Comparison of ENCODE assay signal across 25 cellular contexts in the genomic region with DNA sequence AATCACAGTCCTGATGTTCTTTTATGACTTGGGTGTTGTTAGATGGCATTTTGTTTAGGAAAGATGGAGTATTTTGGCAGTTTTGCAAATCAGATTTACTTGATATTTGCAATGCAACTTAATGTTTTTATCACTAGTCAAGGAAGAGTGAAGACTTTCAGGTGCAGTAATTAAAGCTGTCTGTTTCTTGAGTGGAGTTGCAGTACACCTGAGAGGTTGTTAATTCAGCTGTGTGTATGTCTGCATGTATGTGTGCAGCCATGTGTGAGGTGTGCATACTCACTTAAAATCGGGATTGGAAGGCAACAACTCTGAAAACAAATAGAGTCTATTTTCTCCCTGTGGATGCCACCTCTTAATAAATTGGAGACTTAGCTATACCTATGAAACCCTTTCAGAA.
A peak's percentile ranks its signal among the peaks of the same experiment; 100 is the strongest.
DNase-seq lines count a peak whose midpoint lies in the region; ATAC-seq, FAIRE-seq and TF ChIP-seq lines count a peak whose summit lies in the region.
"Had no signal": no experiment of that assay in that cellular context is flagged by ENCODE, and none has a peak within 500 bp of the region (broad histone marks: within the 10 kb centered on the region; RNA-seq: fewer than 3 reads in every experiment).

No MANE protein-coding gene starts in this region.

- H3K79me2 ChIP-seq in PC-3 (ENCODE audit: low read length): no peaks in the 10 kb centered on the region

- no peak for FAIRE-seq in GM12892 (lab: Jason Lieb, UNC)
- FAIRE-seq: bronchial epithelial cell had no signal

- no TSS peak for BruUV-seq in PC-3 (replicated peaks; lab: Mats Ljungman, UMichigan)

- H3K4me3 ChIP-seq in left ventricle myocardium inferior (no peak overlapping the region), right cardiac atrium (ENCODE audit: low read length) (no peak overlapping the region), PC-3 (ENCODE audit: low read length) (no peak overlapping the region), mesenchymal stem cell (ENCODE audit: insufficient read depth in 1 of 2, low read depth in 1 of 2, low read length in 2 of 2) (no peak overlapping the region), upper lobe of left lung (no peak overlapping the region)
- H3K4me3 ChIP-seq: colonic mucosa, esophagus muscularis mucosa, mucosa of descending colon, tibial artery had no signal

- no peak overlapping the region for H2BK120ac ChIP-seq in mesenchymal stem cell (ENCODE audit: low read depth, low read length)

- POLR2A ChIA-PET in PC-3 (lab: Charles Lee; ENCODE audit: unreplicated experiment): no interaction called here
- POLR2A ChIA-PET in activated CD4-positive, alpha-beta memory T cell treated with anti-CD3 and anti-CD28 coated beads for 36 hours (lab: Charles Lee): interaction anchor here (0.6 kb wide), 1 partner anchor 497 kb away, joined by 3 read pairs; no protein-coding TSS in a partner anchor

- DNase-seq in left ventricle myocardium inferior: no peak
- no peak for DNase-seq in right cardiac atrium
- DNase-seq in PC-3: no peak
- DNase-seq in mesenchymal stem cell: no peak
- DNase-seq in upper lobe of left lung: no peak
- no peak for DNase-seq in GM12892 (ENCODE audit: insufficient read length)
- no peak for DNase-seq in activated CD4-positive, alpha-beta memory T cell treated with anti-CD3 and anti-CD28 coated beads for 36 hours
- no peak for DNase-seq in NCI-H1436 (lab: John Stamatoyannopoulos, UW)
- DNase-seq: activated B cell treated with CpG ODN at 0.5 μM for 24 hours; activated naive CD4-positive, alpha-beta T cell treated with anti-CD3 and anti-CD28 coated beads, Interleukin-2, amount 50 U/mL, for 16 hours; amygdala; colonic mucosa; DMS 273 treated with DMSO at 0.1 percent for 48 hours; foreskin melanocyte; immature natural killer cell; mucosa of descending colon; NCI-H2081 treated with DMSO at 0.1 percent for 48 hours; stimulated activated naive CD8-positive, alpha-beta T cell treated with anti-CD3 and anti-CD28 coated beads, Interleukin-15, amount 100 ng/mL, for 72 hours; tibial artery had no signal

- no peaks in the 10 kb centered on the region for H3K27me3 ChIP-seq in left ventricle myocardium inferior (ENCODE audit: low read depth)
- H3K27me3 ChIP-seq in right cardiac atrium (ENCODE audit: control insufficient read depth, insufficient read depth): no peaks in the 10 kb centered on the region
- no peaks in the 10 kb centered on the region for H3K27me3 ChIP-seq in PC-3 (ENCODE audit: low read length)
- no peaks in the 10 kb centered on the region for H3K27me3 ChIP-seq in mesenchymal stem cell (ENCODE audit: control insufficient read depth in 1 of 2, insufficient read depth in 1 of 2, low read length in 2 of 2)
- no peaks in the 10 kb centered on the region for H3K27me3 ChIP-seq in upper lobe of left lung
- H3K27me3 ChIP-seq: colonic mucosa, esophagus muscularis mucosa, tibial artery had no signal

- H3K36me3 ChIP-seq in left ventricle myocardium inferior: no peaks in the 10 kb centered on the region
- H3K36me3 ChIP-seq in PC-3 (ENCODE audit: low read depth, low read length): no peaks in the 10 kb centered on the region
- H3K36me3 ChIP-seq in mesenchymal stem cell (ENCODE audit: control insufficient read depth in 1 of 2, insufficient read depth in 2 of 2, low read depth in 1 of 2, low read length in 2 of 2): no peaks in the 10 kb centered on the region
- no peaks in the 10 kb centered on the region for H3K36me3 ChIP-seq in upper lobe of left lung
- H3K36me3 ChIP-seq: colonic mucosa, esophagus muscularis mucosa, tibial artery had no signal

- H3K9me3 ChIP-seq in left ventricle myocardium inferior (replicated peaks): no peaks in the 10 kb centered on the region
- H3K9me3 ChIP-seq in right cardiac atrium (ENCODE audit: control insufficient read depth, low read length): no peaks in the 10 kb centered on the region
- no peaks in the 10 kb centered on the region for H3K9me3 ChIP-seq in PC-3 (ENCODE audit: low read length)
- no peaks in the 10 kb centered on the region for H3K9me3 ChIP-seq in mesenchymal stem cell (ENCODE audit: control insufficient read depth, low read length)
- no peaks in the 10 kb centered on the region for H3K9me3 ChIP-seq in upper lobe of left lung
- H3K9me3 ChIP-seq: colonic mucosa, esophagus muscularis mucosa, mucosa of descending colon had no signal

- TF ChIP-seq EP300 in upper lobe of left lung (IDR thresholded peaks at IDR 0.05): no peak

- H2BK15ac ChIP-seq in mesenchymal stem cell (ENCODE audit: low read depth, poor library complexity, severe bottlenecking): no peak overlapping the region

- no peak overlapping the region for H2AFZ ChIP-seq in PC-3 (ENCODE audit: low read length)
- no peak overlapping the region for H2AFZ ChIP-seq in mesenchymal stem cell (ENCODE audit: low read depth, low read length)

- H3K4ac ChIP-seq in mesenchymal stem cell (ENCODE audit: low read depth in 1 of 2, low read length in 2 of 2): no peak overlapping the region

- H3K4me1 ChIP-seq in left ventricle myocardium inferior: peaks cover 7% of the 10 kb centered on the region
- no peaks in the 10 kb centered on the region for H3K4me1 ChIP-seq in right cardiac atrium (ENCODE audit: control insufficient read depth, insufficient read depth, low read length)
- peaks cover 33% of the 10 kb centered on the region for H3K4me1 ChIP-seq in PC-3 (ENCODE audit: insufficient read depth, low read length)
- H3K4me1 ChIP-seq in mesenchymal stem cell (ENCODE audit: control insufficient read depth, insufficient read depth, low read depth, low read length): no peaks in the 10 kb centered on the region
- peaks cover 8 to 18% (median 11%) of the 10 kb centered on the region in 4 donors for H3K4me1 ChIP-seq in upper lobe of left lung
- H3K4me1 ChIP-seq: colonic mucosa, tibial artery had no signal

- peak overlapping the region in 1 of 2 experiments; percentile 55 for H2BK12ac ChIP-seq in mesenchymal stem cell (ENCODE audit: low read length in 2 of 2)

- H3K27ac ChIP-seq in left ventricle myocardium inferior (replicated peaks) (peak overlapping the region; percentile 75), right cardiac atrium (ENCODE audit: low read length) (no peak overlapping the region), PC-3 (ENCODE audit: low read length) (no peak overlapping the region), mesenchymal stem cell (ENCODE audit: low read length, poor library complexity, severe bottlenecking) (peak overlapping the region; percentile 19), upper lobe of left lung (peak overlapping the region; percentile 55 to 63 (median 60))
- H3K27ac ChIP-seq: colonic mucosa, esophagus muscularis mucosa, tibial artery had no signal

- H3F3A ChIP-seq in PC-3 (ENCODE audit: low read length, unreplicated experiment): no peaks in the 10 kb centered on the region

- no peak overlapping the region for H3K18ac ChIP-seq in mesenchymal stem cell (ENCODE audit: low read depth in 1 of 2, low read length in 2 of 2)

- no peak overlapping the region for H3K27ac Mint-ChIP-seq in activated CD4-positive, alpha-beta memory T cell treated with anti-CD3 and anti-CD28 coated beads for 36 hours
- H3K27ac Mint-ChIP-seq: activated B cell treated with CpG ODN at 0.5 μM for 24 hours; CD8-positive, alpha-beta T cell; immature natural killer cell; stimulated activated naive CD8-positive, alpha-beta T cell treated with anti-CD3 and anti-CD28 coated beads, Interleukin-15, amount 100 ng/mL, for 72 hours had no signal

- TF ChIP-seq POLR2A in upper lobe of left lung (IDR thresholded peaks at IDR 0.05) (no peak), GM12892 (IDR thresholded peaks at IDR 0.05; ENCODE audit: low read depth, low read length) (no peak)

- H3K14ac ChIP-seq in mesenchymal stem cell (ENCODE audit: low read length in 2 of 2): no peak overlapping the region

- TF ChIP-seq CTCF in left ventricle myocardium inferior (IDR thresholded peaks at IDR 0.05; ENCODE audit: borderline replicate concordance): no peak
- TF ChIP-seq CTCF in PC-3 (conservative IDR thresholded peaks at IDR 0.05; ENCODE audit: low read depth, low read length): no peak
- no peak for TF ChIP-seq CTCF in upper lobe of left lung (IDR thresholded peaks at IDR 0.05)

- no peaks in the 10 kb centered on the region for H4K20me1 ChIP-seq in PC-3 (ENCODE audit: low read length)

- H3K4me2 ChIP-seq in PC-3 (ENCODE audit: low read length): peak overlapping the region; percentile 27; the same call in 1 of the 2 replicates
- no peak overlapping the region for H3K4me2 ChIP-seq in mesenchymal stem cell (ENCODE audit: low read length, poor library complexity, severe bottlenecking)

- no peak for ATAC-seq in right cardiac atrium
- no peak for ATAC-seq in PC-3
- ATAC-seq in upper lobe of left lung (ENCODE audit: low FRiP score in 2 of 2): no peak
- ATAC-seq: CD8-positive, alpha-beta T cell; left lobe of liver; mucosa of descending colon; Right ventricle myocardium inferior; stimulated activated naive CD8-positive, alpha-beta T cell treated with anti-CD3 and anti-CD28 coated beads, Interleukin-15, amount 100 ng/mL, for 72 hours had no signal

- no peaks in the 10 kb centered on the region for H3K9me2 ChIP-seq in PC-3 (replicated peaks; ENCODE audit: low read length)

- no peaks in the 10 kb centered on the region for H3K4me1 Mint-ChIP-seq in activated CD4-positive, alpha-beta memory T cell treated with anti-CD3 and anti-CD28 coated beads for 36 hours (ENCODE audit: low read depth)
- H3K4me1 Mint-ChIP-seq: activated B cell treated with CpG ODN at 0.5 μM for 24 hours; immature natural killer cell; stimulated activated naive CD8-positive, alpha-beta T cell treated with anti-CD3 and anti-CD28 coated beads, Interleukin-15, amount 100 ng/mL, for 72 hours had no signal

- no peak overlapping the region for H2BK5ac ChIP-seq in mesenchymal stem cell (ENCODE audit: low read depth, low read length, poor library complexity, severe bottlenecking)

- no peaks in the 10 kb centered on the region for H3K79me1 ChIP-seq in mesenchymal stem cell (replicated peaks; ENCODE audit: low read length, poor library complexity, severe bottlenecking)

- CTCF ChIA-PET in PC-3 (lab: Charles Lee): no interaction called here
- CTCF ChIA-PET in activated CD4-positive, alpha-beta memory T cell treated with anti-CD3 and anti-CD28 coated beads for 36 hours (lab: Charles Lee): no interaction called here

- H3K4me3 Mint-ChIP-seq in activated CD4-positive, alpha-beta memory T cell treated with anti-CD3 and anti-CD28 coated beads for 36 hours: no peak overlapping the region
- H3K4me3 Mint-ChIP-seq: activated B cell treated with CpG ODN at 0.5 μM for 24 hours; CD8-positive, alpha-beta T cell; immature natural killer cell; stimulated activated naive CD8-positive, alpha-beta T cell treated with anti-CD3 and anti-CD28 coated beads, Interleukin-15, amount 100 ng/mL, for 72 hours had no signal

- H3K27me3 Mint-ChIP-seq in activated CD4-positive, alpha-beta memory T cell treated with anti-CD3 and anti-CD28 coated beads for 36 hours: peaks cover 1% of the 10 kb centered on the region
- H3K27me3 Mint-ChIP-seq: activated B cell treated with CpG ODN at 0.5 μM for 24 hours; progenitor cell of endocrine pancreas; stimulated activated naive CD8-positive, alpha-beta T cell treated with anti-CD3 and anti-CD28 coated beads, Interleukin-15, amount 100 ng/mL, for 72 hours had no signal

- H3K36me3 Mint-ChIP-seq in activated CD4-positive, alpha-beta memory T cell treated with anti-CD3 and anti-CD28 coated beads for 36 hours: no peaks in the 10 kb centered on the region
- H3K36me3 Mint-ChIP-seq: CD8-positive, alpha-beta T cell; immature natural killer cell had no signal

- no peak overlapping the region for H3K9ac ChIP-seq in PC-3 (ENCODE audit: low read length)
- no peak overlapping the region for H3K9ac ChIP-seq in mesenchymal stem cell (ENCODE audit: low read length)

- no peak overlapping the region for H4K91ac ChIP-seq in mesenchymal stem cell (ENCODE audit: low read length)

- WGBS in right cardiac atrium: 65% methylated on average over 1 of the region's 1 CpG
- WGBS in mesenchymal stem cell: 78% methylated on average over 1 of the region's 1 CpG
- 52 to 69% methylated on average over 1 of the region's 1 CpG for WGBS in upper lobe of left lung, 2 donors

- H3K9me3 Mint-ChIP-seq in activated CD4-positive, alpha-beta memory T cell treated with anti-CD3 and anti-CD28 coated beads for 36 hours: no peaks in the 10 kb centered on the region
- H3K9me3 Mint-ChIP-seq: activated B cell treated with CpG ODN at 0.5 μM for 24 hours; CD8-positive, alpha-beta T cell; stimulated activated naive CD8-positive, alpha-beta T cell treated with anti-CD3 and anti-CD28 coated beads, Interleukin-15, amount 100 ng/mL, for 72 hours had no signal

- H4K8ac ChIP-seq in mesenchymal stem cell (ENCODE audit: low read length): no peak overlapping the region

- H3K23ac ChIP-seq in mesenchymal stem cell (ENCODE audit: low read length in 2 of 2): no peak overlapping the region

- no peak overlapping the region for H2AK5ac ChIP-seq in mesenchymal stem cell (ENCODE audit: low read length, severe bottlenecking)

- intact Hi-C loops in left ventricle myocardium inferior (cut with micrococcal nuclease) (no loop called here), right cardiac atrium (cut with DNase I) (no loop called here), PC-3 (cut with micrococcal nuclease) (no loop called here)
- intact Hi-C loops in activated CD4-positive, alpha-beta memory T cell treated with anti-CD3 and anti-CD28 coated beads for 36 hours (cut with micrococcal nuclease): no loop called here

Comparison
In these comparisons a context has a peak if more than half of its experiments do, and no peak if none do; other contexts are left out.
1. H3K27ac ChIP-seq: peak in left ventricle myocardium inferior (single experiment), mesenchymal stem cell (single experiment) and upper lobe of left lung (4 of 4); none in right cardiac atrium (single experiment) and PC-3 (single experiment).